ENCODE assay signal across 29 cellular contexts in the genomic region with DNA sequence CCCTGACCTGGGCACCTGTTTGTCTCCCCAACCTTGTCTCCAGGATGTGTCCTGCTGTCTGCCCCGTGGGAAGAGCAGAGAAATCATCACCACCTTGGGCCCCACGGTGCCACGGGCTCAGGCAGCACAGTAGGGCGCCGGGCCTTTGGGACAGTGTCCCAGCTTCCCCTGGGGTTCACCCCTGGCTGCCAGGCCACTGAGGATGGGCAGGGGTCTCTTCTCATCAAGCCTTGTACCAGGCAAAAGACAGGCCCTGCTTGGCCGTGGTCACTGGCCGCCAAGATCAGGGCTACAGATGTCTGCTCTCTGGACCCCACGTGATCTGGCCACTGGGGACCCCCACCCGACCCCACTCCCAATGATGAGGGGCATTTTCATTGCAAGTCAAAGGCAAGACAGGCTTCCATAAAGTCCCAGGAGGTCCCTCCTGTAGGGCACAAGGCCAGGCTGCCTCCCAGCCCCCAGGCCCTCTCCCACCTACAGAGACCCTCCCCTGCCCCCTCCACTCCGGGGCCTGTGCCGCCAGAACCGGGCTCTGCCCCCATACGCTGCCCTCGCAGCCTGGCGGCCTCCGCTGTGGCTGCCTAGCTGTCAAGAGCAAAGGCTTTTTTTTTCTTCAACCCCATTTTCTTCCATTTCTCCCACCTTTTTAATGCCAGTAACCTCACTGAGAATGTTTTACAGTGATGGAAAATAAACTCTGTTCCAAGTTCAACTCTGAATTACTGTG. TPM values are rescaled to one million over a fixed set of nuclear protein-coding genes. Genes with fewer than 3 reads are reported as not detected.
DNase-seq lines count a peak whose midpoint lies in the region; ATAC-seq and TF ChIP-seq lines count a peak whose summit lies in the region.
"Had no signal": no experiment of that assay in that cellular context is flagged by ENCODE, and none has a peak within 500 bp of the region (broad histone marks: within the 10 kb centered on the region; RNA-seq: fewer than 3 reads in every experiment).

No MANE protein-coding gene starts in this region.

- no peak for DNase-seq in activated CD8-positive, alpha-beta memory T cell treated with anti-CD3 and anti-CD28 coated beads, Interleukin-2, amount 10 ng/mL, durations not matched to agents 7 days and 5 days
- no peak for DNase-seq in activated CD8-positive, alpha-beta memory T cell treated with anti-CD3 and anti-CD28 coated beads for 24 hours
- no peak for DNase-seq in CD8-positive, alpha-beta memory T cell
- DNase-seq in activated naive CD8-positive, alpha-beta T cell treated with anti-CD3 and anti-CD28 coated beads for 36 hours = no peak
- no peak for DNase-seq in nephron progenitor cell
- no peak for DNase-seq in stimulated activated CD8-positive, alpha-beta memory T cell treated with anti-CD3 and anti-CD28 coated beads, Interleukin-4, amount 100 ng/mL, for 48 hours
- no peak for DNase-seq in GM13976 (ENCODE audit: low spot score)
- DNase-seq: activated CD4-positive, alpha-beta T cell treated with anti-CD3 and anti-CD28 coated beads, Interleukin-2, amount 50 U/mL, for 1 hour; activated CD8-positive, alpha-beta memory T cell treated with anti-CD3 and anti-CD28 coated beads, Interleukin-2, amount 50 U/mL, for 48 hours; adrenal gland; Calu3; GOT3; IMR-90; mesenchymal stem cell; NCI-H1092; NCI-H1694 treated with DMSO at 0.1 percent for 48 hours; NCI-H510A; occipital lobe; SK-N-SH had no signal

- no peak for TF ChIP-seq CTCF in nephron progenitor cell (IDR thresholded peaks at IDR 0.05)
- no peak for TF ChIP-seq CTCF in GM13976 (IDR thresholded peaks at IDR 0.05; ENCODE audit: borderline replicate concordance, control extremely low read depth, extremely low read depth, insufficient read depth, missing control alignments)

- H3K4me3 Mint-ChIP-seq in activated CD8-positive, alpha-beta memory T cell treated with anti-CD3 and anti-CD28 coated beads, Interleukin-2, amount 10 ng/mL, durations not matched to agents 7 days and 5 days = no peak overlapping the region
- peak overlapping the region in 1 of 7 donors; percentile 13 for H3K4me3 Mint-ChIP-seq in CD8-positive, alpha-beta memory T cell
- H3K4me3 Mint-ChIP-seq in activated naive CD8-positive, alpha-beta T cell treated with anti-CD3 and anti-CD28 coated beads for 36 hours = no peak overlapping the region
- H3K4me3 Mint-ChIP-seq in nephron progenitor cell = no peak overlapping the region
- H3K4me3 Mint-ChIP-seq: brain had no signal

- no peaks in the 10 kb centered on the region for H3K27me3 Mint-ChIP-seq in activated CD8-positive, alpha-beta memory T cell treated with anti-CD3 and anti-CD28 coated beads, Interleukin-2, amount 10 ng/mL, durations not matched to agents 7 days and 5 days
- no peaks in the 10 kb centered on the region for H3K27me3 Mint-ChIP-seq in CD8-positive, alpha-beta memory T cell
- no peaks in the 10 kb centered on the region for H3K27me3 Mint-ChIP-seq in activated naive CD8-positive, alpha-beta T cell treated with anti-CD3 and anti-CD28 coated beads for 36 hours
- no peaks in the 10 kb centered on the region for H3K27me3 Mint-ChIP-seq in nephron progenitor cell (ENCODE audit: low read depth, poor library complexity)
- H3K27me3 Mint-ChIP-seq: brain had no signal

- H3K27ac Mint-ChIP-seq in activated CD8-positive, alpha-beta memory T cell treated with anti-CD3 and anti-CD28 coated beads, Interleukin-2, amount 10 ng/mL, durations not matched to agents 7 days and 5 days = peak overlapping the region; percentile 76
- H3K27ac Mint-ChIP-seq in CD8-positive, alpha-beta memory T cell = peak overlapping the region in 7 of 8 donors; percentile 40 to 98 (median 83)
- H3K27ac Mint-ChIP-seq in activated naive CD8-positive, alpha-beta T cell treated with anti-CD3 and anti-CD28 coated beads for 36 hours = peak overlapping the region; percentile 88
- H3K27ac Mint-ChIP-seq in nephron progenitor cell = peak overlapping the region; percentile 81

- no peaks in the 10 kb centered on the region for H3K9me3 Mint-ChIP-seq in activated CD8-positive, alpha-beta memory T cell treated with anti-CD3 and anti-CD28 coated beads, Interleukin-2, amount 10 ng/mL, durations not matched to agents 7 days and 5 days (ENCODE audit: low read depth)
- H3K9me3 Mint-ChIP-seq in CD8-positive, alpha-beta memory T cell = no peaks in the 10 kb centered on the region
- no peaks in the 10 kb centered on the region for H3K9me3 Mint-ChIP-seq in activated naive CD8-positive, alpha-beta T cell treated with anti-CD3 and anti-CD28 coated beads for 36 hours
- H3K9me3 Mint-ChIP-seq in nephron progenitor cell = no peaks in the 10 kb centered on the region
- H3K9me3 Mint-ChIP-seq: brain had no signal

- peaks cover 3% of the 10 kb centered on the region for H3K36me3 ChIP-seq in CD8-positive, alpha-beta memory T cell (ENCODE audit: insufficient read depth, low read length)

- peaks cover 8% of the 10 kb centered on the region for H3K4me1 ChIP-seq in CD8-positive, alpha-beta memory T cell (ENCODE audit: insufficient read depth, low read length)
- H3K4me1 ChIP-seq: adrenal gland had no signal

- POLR2A ChIA-PET in CD8-positive, alpha-beta memory T cell (lab: Charles Lee) = interaction anchor here (1.5 kb wide), 1 partner anchor 14 kb away, joined by 6 read pairs; the partner anchor contains the start of genes ANKS3 and DNAAF8

- ATAC-seq in activated CD8-positive, alpha-beta memory T cell treated with anti-CD3 and anti-CD28 coated beads, Interleukin-2, amount 10 ng/mL, durations not matched to agents 7 days and 5 days = no peak
- no peak for ATAC-seq in GM19395 (IDR thresholded peaks at IDR 0.05; ENCODE audit: unreplicated experiment)
- ATAC-seq: left lobe of liver had no signal

- peaks cover 6% of the 10 kb centered on the region for H3K36me3 Mint-ChIP-seq in activated CD8-positive, alpha-beta memory T cell treated with anti-CD3 and anti-CD28 coated beads, Interleukin-2, amount 10 ng/mL, durations not matched to agents 7 days and 5 days
- peaks cover 0 to 31% (median 3%) of the 10 kb centered on the region in 3 donors for H3K36me3 Mint-ChIP-seq in CD8-positive, alpha-beta memory T cell
- peaks cover 2% of the 10 kb centered on the region for H3K36me3 Mint-ChIP-seq in activated naive CD8-positive, alpha-beta T cell treated with anti-CD3 and anti-CD28 coated beads for 36 hours
- H3K36me3 Mint-ChIP-seq in nephron progenitor cell (ENCODE audit: low read depth) = peaks cover 15% of the 10 kb centered on the region

- in situ Hi-C loops in GM13976 (cut with MboI; ENCODE audit: low sequenced_read_pairs, unreplicated experiment) = no loop called here

- no peak overlapping the region for H3K27ac ChIP-seq in CD8-positive, alpha-beta memory T cell (ENCODE audit: low read depth, low read length)
- H3K27ac ChIP-seq: adrenal gland, epithelial cell of prostate, tibial nerve had no signal

- CTCF ChIA-PET in activated CD8-positive, alpha-beta memory T cell treated with anti-CD3 and anti-CD28 coated beads, Interleukin-2, amount 10 ng/mL, durations not matched to agents 7 days and 5 days (lab: Charles Lee) = interaction anchor here (1.5 kb wide), 1 partner anchor 14 kb away, joined by 8 read pairs; the partner anchor contains the start of genes ANKS3 and DNAAF8
- CTCF ChIA-PET in CD8-positive, alpha-beta memory T cell (lab: Charles Lee) = no interaction called here

- H3K4me3 ChIP-seq in CD8-positive, alpha-beta memory T cell (ENCODE audit: low read length) = no peak overlapping the region
- H3K4me3 ChIP-seq: adrenal gland, tibial nerve had no signal

- H3K9me3 ChIP-seq in CD8-positive, alpha-beta memory T cell (ENCODE audit: low read length) = no peaks in the 10 kb centered on the region
- H3K9me3 ChIP-seq: adrenal gland, SK-N-SH, tibial nerve had no signal

- peaks cover 16% of the 10 kb centered on the region for H3K4me1 Mint-ChIP-seq in activated CD8-positive, alpha-beta memory T cell treated with anti-CD3 and anti-CD28 coated beads, Interleukin-2, amount 10 ng/mL, durations not matched to agents 7 days and 5 days
- peaks cover 13 to 31% (median 20%) of the 10 kb centered on the region in 3 donors for H3K4me1 Mint-ChIP-seq in CD8-positive, alpha-beta memory T cell
- peaks cover 27% of the 10 kb centered on the region for H3K4me1 Mint-ChIP-seq in activated naive CD8-positive, alpha-beta T cell treated with anti-CD3 and anti-CD28 coated beads for 36 hours
- H3K4me1 Mint-ChIP-seq in nephron progenitor cell = peaks cover 8% of the 10 kb centered on the region

- H3K27me3 ChIP-seq in CD8-positive, alpha-beta memory T cell (ENCODE audit: insufficient read depth, low read length, poor library complexity, severe bottlenecking) = no peaks in the 10 kb centered on the region
- H3K27me3 ChIP-seq: adrenal gland, tibial nerve had no signal

RNA-seq across cellular contexts. Expression of gene DNAAF8, which starts 14.5 kb away (rescaled TPM):
- under 1 TPM in 1 of 2 experiments, not detected in 1; 0.30 TPM for total RNA-seq in activated CD8-positive, alpha-beta memory T cell treated with anti-CD3 and anti-CD28 coated beads, Interleukin-2, amount 10 ng/mL, durations not matched to agents 7 days and 5 days
- under 1 TPM; 0.15 to 0.31 TPM for total RNA-seq in CD8-positive, alpha-beta memory T cell
- 0.35 TPM for polyA plus RNA-seq in CD8-positive, alpha-beta memory T cell
- under 1 TPM; 0.10 to 0.62 TPM for total RNA-seq in activated naive CD8-positive, alpha-beta T cell treated with anti-CD3 and anti-CD28 coated beads for 36 hours

RNA-seq across cellular contexts. Expression of gene ANKS3, which starts 14.8 kb away (rescaled TPM):
- total RNA-seq in activated CD8-positive, alpha-beta memory T cell treated with anti-CD3 and anti-CD28 coated beads, Interleukin-2, amount 10 ng/mL, durations not matched to agents 7 days and 5 days = 10 to 100 TPM; 16.2 to 17.1 TPM
- total RNA-seq in CD8-positive, alpha-beta memory T cell = 10 to 100 TPM; 16.9 to 18.5 TPM
- 4.3 TPM for polyA plus RNA-seq in CD8-positive, alpha-beta memory T cell
- total RNA-seq in activated naive CD8-positive, alpha-beta T cell treated with anti-CD3 and anti-CD28 coated beads for 36 hours = 10 to 100 TPM; 12.1 to 16.1 TPM

RNA-seq across cellular contexts. Expression of gene ZNF500, which starts 18.1 kb away (rescaled TPM):
- total RNA-seq in activated CD8-positive, alpha-beta memory T cell treated with anti-CD3 and anti-CD28 coated beads, Interleukin-2, amount 10 ng/mL, durations not matched to agents 7 days and 5 days = 10 to 100 TPM; 10.4 to 12.2 TPM
- total RNA-seq in CD8-positive, alpha-beta memory T cell = 10 to 100 TPM; 12.7 to 13.7 TPM
- polyA plus RNA-seq in CD8-positive, alpha-beta memory T cell = 15.2 TPM
- 1 to 10 TPM; 7.5 to 9.3 TPM for total RNA-seq in activated naive CD8-positive, alpha-beta T cell treated with anti-CD3 and anti-CD28 coated beads for 36 hours

RNA-seq across cellular contexts. Expression of gene SEPTIN12, which starts 39.3 kb away (rescaled TPM):
- total RNA-seq in activated CD8-positive, alpha-beta memory T cell treated with anti-CD3 and anti-CD28 coated beads, Interleukin-2, amount 10 ng/mL, durations not matched to agents 7 days and 5 days = not detected
- not detected for total RNA-seq in CD8-positive, alpha-beta memory T cell
- not detected for polyA plus RNA-seq in CD8-positive, alpha-beta memory T cell
- not detected for total RNA-seq in activated naive CD8-positive, alpha-beta T cell treated with anti-CD3 and anti-CD28 coated beads for 36 hours
- total RNA-seq: A172; adrenal gland; Calu3; chondrocyte; glomerular endothelial cell; IMR-90; left lobe of liver; occipital lobe; pulmonary artery endothelial cell; T-helper 2 cell treated with Interferon-gamma antibody and Interleukin-4, amounts not matched to agents 100 ng/mL and 5 ng/mL, for 36 hours; tibial nerve had no signal
- polyA plus RNA-seq: IMR-90 had no signal

RNA-seq across cellular contexts. Expression of gene SMIM22, which starts 46.3 kb away (rescaled TPM):
- not detected for total RNA-seq in activated CD8-positive, alpha-beta memory T cell treated with anti-CD3 and anti-CD28 coated beads, Interleukin-2, amount 10 ng/mL, durations not matched to agents 7 days and 5 days
- not detected for total RNA-seq in CD8-positive, alpha-beta memory T cell
- not detected for polyA plus RNA-seq in CD8-positive, alpha-beta memory T cell
- total RNA-seq in activated naive CD8-positive, alpha-beta T cell treated with anti-CD3 and anti-CD28 coated beads for 36 hours = not detected
- total RNA-seq: A172; adrenal gland; chondrocyte; glomerular endothelial cell; IMR-90; occipital lobe; pulmonary artery endothelial cell; T-helper 2 cell treated with Interferon-gamma antibody and Interleukin-4, amounts not matched to agents 100 ng/mL and 5 ng/mL, for 36 hours; tibial nerve had no signal
- polyA plus RNA-seq: adrenal gland, IMR-90, SK-N-SH had no signal
